1 cellular context compared by ENCODE assay signal in genomic region chr7:20282960-20283359, GRCh38.
TF ChIP-seq lines count a peak whose summit lies in the region.

No MANE protein-coding gene starts in this region.

TF ChIP-seq in HCT116, 20 proteins besides CTCF, POLR2A, EP300 and RAD21 (continued from another document):
- TF ChIP-seq REST (IDR thresholded peaks at IDR 0.05; ENCODE audit: low read depth) (no peak), ATF3 (IDR thresholded peaks at IDR 0.05) (no peak), FOSL1 (IDR thresholded peaks at IDR 0.05; ENCODE audit: low read depth) (no peak), ZFX (IDR thresholded peaks at IDR 0.05) (no peak), CEBPB (IDR thresholded peaks at IDR 0.05; ENCODE audit: low read depth) (no peak), POLR2AphosphoS5 (IDR thresholded peaks at IDR 0.05; ENCODE audit: low read depth, low read length) (no peak), TCF7L2 (IDR thresholded peaks at IDR 0.05; ENCODE audit: borderline replicate concordance, extremely low read depth, insufficient read depth, insufficient read length) (no peak), SP1 (IDR thresholded peaks at IDR 0.05; ENCODE audit: low read depth) (no peak), ZBTB33 (IDR thresholded peaks at IDR 0.05; ENCODE audit: extremely low read depth, insufficient replicate concordance, low read length) (no peak), JUND (IDR thresholded peaks at IDR 0.05) (no peak), EGR1 (IDR thresholded peaks at IDR 0.05; ENCODE audit: low read depth) (no peak), SIN3A (IDR thresholded peaks at IDR 0.05; ENCODE audit: low read depth) (no peak), MAX (IDR thresholded peaks at IDR 0.05) (no peak)
